ENCODE assay signal across 14 cellular contexts in genomic region chr5:132000677-132001453, GRCh38. TPM values are rescaled to one million over a fixed set of nuclear protein-coding genes. Genes with fewer than 3 reads are reported as not detected.
DNase-seq lines count a peak whose midpoint lies in the region; ATAC-seq, FAIRE-seq and TF ChIP-seq lines count a peak whose summit lies in the region.
"Had no signal": no experiment of that assay in that cellular context is flagged by ENCODE, and none has a peak within 500 bp of the region (broad histone marks: within the 10 kb centered on the region; RNA-seq: fewer than 3 reads in every experiment).

No MANE protein-coding gene starts in this region.

- peak; percentile 79 for ATAC-seq in activated T-helper 17 cell treated with anti-CD3 and anti-CD28 coated beads, Interleukin-2, amount 50 U/mL, for 72 hours (replicated peaks)
- no peak for ATAC-seq in HepG2
- no peak for ATAC-seq in GM21717 (IDR thresholded peaks at IDR 0.05; ENCODE audit: unreplicated experiment)
- no peak for ATAC-seq in GM21447 (IDR thresholded peaks at IDR 0.05; ENCODE audit: unreplicated experiment)
- no peak for ATAC-seq in HG03565 (IDR thresholded peaks at IDR 0.05; ENCODE audit: unreplicated experiment)
- ATAC-seq: esophagus mucosa, sciatic nerve had no signal

- H3K36me3 ChIP-seq in BLaER1 (no peaks in the 10 kb centered on the region), KOPT-K1 (ENCODE audit: insufficient read depth, low read length) (no peaks in the 10 kb centered on the region), HepG2 (replicated peaks in 1 of 2; ENCODE audit: control insufficient read depth in 1 of 2, insufficient read depth in 2 of 2, low read length in 2 of 2) (no peaks in the 10 kb centered on the region)

- intact Hi-C loops in HepG2 (cut with micrococcal nuclease; ENCODE audit: unreplicated experiment) = loop anchor here (5.0 kb wide), 3 partner anchors 39 to 124 kb away; no protein-coding TSS in a partner anchor

- in situ Hi-C loops in HepG2 (cut with HindIII; ENCODE audit: extremely low pct_ligation_motif_present, low pct_unique_long_range_greater_than_20kb) = loop anchor here (10.0 to 25.0 kb wide), 3 partner anchors 386 to 564 kb away; no protein-coding TSS in a partner anchor

- CTCF ChIA-PET in HepG2 (lab: Yijun Ruan, JAX; ENCODE audit: low intra/inter-chr PET ratio, low total read pairs) = no interaction called here

- H3K36me3 Mint-ChIP-seq in activated T-helper 17 cell treated with anti-CD3 and anti-CD28 coated beads, Interleukin-2, amount 50 U/mL, for 72 hours (ENCODE audit: low read depth) = no peaks in the 10 kb centered on the region
- H3K36me3 Mint-ChIP-seq: CD14-positive monocyte had no signal

- no peaks in the 10 kb centered on the region for H3K27me3 ChIP-seq in BLaER1
- no peaks in the 10 kb centered on the region for H3K27me3 ChIP-seq in HepG2 (ENCODE audit: control insufficient read depth in 1 of 2, insufficient read depth in 2 of 2, low read length in 2 of 2)

- H3K9me3 Mint-ChIP-seq in activated T-helper 17 cell treated with anti-CD3 and anti-CD28 coated beads, Interleukin-2, amount 50 U/mL, for 72 hours = no peaks in the 10 kb centered on the region
- H3K9me3 Mint-ChIP-seq: CD14-positive monocyte had no signal

- 0 out of 4 replicates have a peak, but pooled peaks of 1 of the 2 experiments have one; percentile 8 for TF ChIP-seq POLR2A in HepG2 (IDR thresholded peaks at IDR 0.05; ENCODE audit: insufficient read depth in 1 of 2, low read depth in 2 of 2, low read length in 2 of 2)

- H3K79me2 ChIP-seq in HepG2 (ENCODE audit: insufficient read depth, low read length) = no peaks in the 10 kb centered on the region

- H3K9ac ChIP-seq in BLaER1 (no peak overlapping the region), HepG2 (ENCODE audit: insufficient read depth, low read depth, low read length) (peak overlapping the region; percentile 62)
- H3K9ac ChIP-seq: KMS-11 had no signal

- peaks cover 5% of the 10 kb centered on the region; the same call in 1 of the 2 replicates for H4K20me1 ChIP-seq in BLaER1
- no peaks in the 10 kb centered on the region for H4K20me1 ChIP-seq in HepG2 (ENCODE audit: insufficient read depth, low read length)

- no peak overlapping the region for H3K4me3 ChIP-seq in BLaER1
- peak overlapping the region in 1 of 3 experiments; percentile 12; a peak in 1 of 6 replicates for H3K4me3 ChIP-seq in HepG2 (replicated peaks in 1 of 3; ENCODE audit: insufficient read depth in 1 of 3, low read depth in 2 of 3, low read length in 3 of 3)

- DNase-seq in HepG2 (ENCODE audit: low spot score) = peak; percentile 22
- no peak for DNase-seq in NAMALWA (ENCODE audit: low spot score)
- DNase-seq: midbrain, Right ventricle myocardium superior had no signal

- H3K4me3 Mint-ChIP-seq in activated T-helper 17 cell treated with anti-CD3 and anti-CD28 coated beads, Interleukin-2, amount 50 U/mL, for 72 hours = peak overlapping the region; percentile 49
- H3K4me3 Mint-ChIP-seq: CD14-positive monocyte had no signal

- TF ChIP-seq EP300 in HepG2 (IDR thresholded peaks at IDR 0.05; ENCODE audit: low read depth in 2 of 2, low read length in 2 of 2) = no peak
- TF ChIP-seq EP300 in HepG2 (CRISPR knock-in tag; IDR thresholded peaks at IDR 0.05; ENCODE audit: borderline replicate concordance) = no peak

- H2AFZ ChIP-seq in HepG2 (ENCODE audit: low read length) = no peak overlapping the region

- H3K27ac ChIP-seq in BLaER1 = peak overlapping the region; percentile 49; the same call in 1 of the 2 replicates
- H3K27ac ChIP-seq in KOPT-K1 (ENCODE audit: low read depth, low read length, poor library complexity, severe bottlenecking) = peak overlapping the region; percentile 67
- peak overlapping the region; percentile 95 for H3K27ac ChIP-seq in HepG2 (ENCODE audit: extremely low read length, insufficient read depth, low read length)
- H3K27ac ChIP-seq: KMS-11 had no signal

- H3K27me3 Mint-ChIP-seq in activated T-helper 17 cell treated with anti-CD3 and anti-CD28 coated beads, Interleukin-2, amount 50 U/mL, for 72 hours = no peaks in the 10 kb centered on the region

- 69% methylated on average over 6 of the region's 7 CpGs for WGBS in HepG2 (ENCODE audit: low lambda C conversion rate)

- no peak overlapping the region for H3K27ac Mint-ChIP-seq in activated T-helper 17 cell treated with anti-CD3 and anti-CD28 coated beads, Interleukin-2, amount 50 U/mL, for 72 hours

- TF ChIP-seq RAD21 in HepG2 (CRISPR knock-in tag; IDR thresholded peaks at IDR 0.05) = no peak

- peak overlapping the region; percentile 88 for H3K4me2 ChIP-seq in BLaER1
- H3K4me2 ChIP-seq in HepG2 (ENCODE audit: low read depth, low read length) = peak overlapping the region; percentile 72
- H3K4me2 ChIP-seq: KMS-11 had no signal

- no peak for TF ChIP-seq CTCF in HepG2 (CRISPR knock-in tag; IDR thresholded peaks at IDR 0.05)

- BruUV-seq in HepG2 (replicated peaks; lab: Mats Ljungman, UMichigan) = no TSS peak

- no peaks in the 10 kb centered on the region for H3K9me3 ChIP-seq in BLaER1
- H3K9me3 ChIP-seq in KOPT-K1 (ENCODE audit: insufficient read depth, low read length, poor library complexity, severe bottlenecking) = no peaks in the 10 kb centered on the region
- no peaks in the 10 kb centered on the region for H3K9me3 ChIP-seq in HepG2 (ENCODE audit: low read length)

- POLR2A ChIA-PET in HepG2 (lab: Yijun Ruan, JAX) = interaction anchor here (1.3 to 6.8 kb wide), 2 partner anchors 203 to 365 kb away, joined by 4 to 91 read pairs; partner anchors contain the start of gene FNIP1

- peaks cover 53% of the 10 kb centered on the region for H3K4me1 Mint-ChIP-seq in activated T-helper 17 cell treated with anti-CD3 and anti-CD28 coated beads, Interleukin-2, amount 50 U/mL, for 72 hours

- FAIRE-seq in HepG2 (lab: Jason Lieb, UNC) = peak; percentile 12

- H3K4me1 ChIP-seq in BLaER1 (peaks cover 85% of the 10 kb centered on the region), HepG2 (ENCODE audit: insufficient read depth, low read length) (peaks cover 95% of the 10 kb centered on the region)

RNA-seq across cellular contexts. Expression of gene ACSL6, which starts 10.6 kb away (rescaled TPM):
- 1 to 10 TPM; 1.4 to 6.7 TPM for total RNA-seq in activated T-helper 17 cell treated with anti-CD3 and anti-CD28 coated beads, Interleukin-2, amount 50 U/mL, for 72 hours
- total RNA-seq in HepG2 (2016; rRNA removed; fragmentation: Illumina TruSeq; extraction: Trizol) = 2.5 and 3.7 TPM in 2 replicates
- total RNA-seq in HepG2 (2016; cell fraction: cytosol; rRNA removed; fragmentation: Illumina TruSeq; extraction: Trizol; ENCODE audit: low read depth) = 0.40 and 0.71 TPM in 2 replicates
- total RNA-seq in HepG2 (2016; cell fraction: insoluble cytoplasmic fraction; rRNA removed; fragmentation: Illumina TruSeq; extraction: Trizol) = 2.5 and 3.7 TPM in 2 replicates
- 1.2 and 1.4 TPM in 2 replicates for total RNA-seq in HepG2 (2016; cell fraction: membrane; rRNA removed; fragmentation: Illumina TruSeq; extraction: Trizol)
- 7.7 and 9.1 TPM in 2 replicates for total RNA-seq in HepG2 (2016; cell fraction: nucleus; rRNA removed; fragmentation: Illumina TruSeq; extraction: Trizol)
- 3.8 and 8.3 TPM in 2 replicates for polyA plus RNA-seq in HepG2 (2011; rRNA removed)
- 1.2 and 1.9 TPM in 2 replicates for polyA plus RNA-seq in HepG2 (2011; cell fraction: cytosol; rRNA removed)
- 34.1 and 36.0 TPM in 2 replicates for polyA plus RNA-seq in HepG2 (2011; cell fraction: nucleus; rRNA removed)
- polyA plus RNA-seq in HepG2 (2012) = 2.4 and 4.2 TPM in 2 replicates
- polyA plus RNA-seq in HepG2 (2016; cell fraction: cytosol; fragmentation: Illumina TruSeq; extraction: Trizol; ENCODE audit: low read depth) = 0.34 and 0.45 TPM in 2 replicates
- polyA plus RNA-seq in HepG2 (2016; cell fraction: insoluble cytoplasmic fraction; fragmentation: Illumina TruSeq; extraction: Trizol; ENCODE audit: low read depth) = 1.7 and 2.1 TPM in 2 replicates
- 0.49 and 0.72 TPM in 2 replicates for polyA plus RNA-seq in HepG2 (2016; cell fraction: membrane; fragmentation: Illumina TruSeq; extraction: Trizol; ENCODE audit: low read depth)
- polyA plus RNA-seq in HepG2 (2016; cell fraction: nucleus; fragmentation: Illumina TruSeq; extraction: Trizol; ENCODE audit: insufficient read depth, low read depth) = 7.7 and 7.8 TPM in 2 replicates
- 0.35 and 13.5 TPM in 2 replicates for polyA minus RNA-seq in HepG2 (2011; rRNA and poly(A)+ RNA removed; ENCODE audit: low replicate concordance)
- 0.88 and 2.8 TPM in 2 replicates for polyA minus RNA-seq in HepG2 (2011; cell fraction: cytosol; rRNA and poly(A)+ RNA removed)
- polyA minus RNA-seq in HepG2 (2011; cell fraction: nucleus; rRNA and poly(A)+ RNA removed) = 11.3 and 17.3 TPM in 2 replicates

RNA-seq across cellular contexts. Expression of gene MEIKIN, which starts 55.4 kb away (rescaled TPM):
- total RNA-seq in activated T-helper 17 cell treated with anti-CD3 and anti-CD28 coated beads, Interleukin-2, amount 50 U/mL, for 72 hours = not detected
- total RNA-seq in HepG2 (2016; rRNA removed; fragmentation: Illumina TruSeq; extraction: Trizol) = not detected in 2 replicates
- total RNA-seq in HepG2 (2016; cell fraction: cytosol; rRNA removed; fragmentation: Illumina TruSeq; extraction: Trizol; ENCODE audit: low read depth) = not detected in 2 replicates
- total RNA-seq in HepG2 (2016; cell fraction: insoluble cytoplasmic fraction; rRNA removed; fragmentation: Illumina TruSeq; extraction: Trizol) = not detected in 2 replicates
- total RNA-seq in HepG2 (2016; cell fraction: membrane; rRNA removed; fragmentation: Illumina TruSeq; extraction: Trizol) = not detected in 2 replicates
- total RNA-seq in HepG2 (2016; cell fraction: nucleus; rRNA removed; fragmentation: Illumina TruSeq; extraction: Trizol) = not detected in 2 replicates
- polyA plus RNA-seq in HepG2 (2011; rRNA removed) = not detected in 2 replicates
- polyA plus RNA-seq in HepG2 (2011; cell fraction: cytosol; rRNA removed) = not detected in 2 replicates
- polyA plus RNA-seq in HepG2 (2011; cell fraction: nucleus; rRNA removed) = not detected in 2 replicates
- polyA plus RNA-seq in HepG2 (2012) = not detected in 2 replicates
- not detected in 2 replicates for polyA plus RNA-seq in HepG2 (2016; cell fraction: cytosol; fragmentation: Illumina TruSeq; extraction: Trizol; ENCODE audit: low read depth)
- not detected in 2 replicates for polyA plus RNA-seq in HepG2 (2016; cell fraction: insoluble cytoplasmic fraction; fragmentation: Illumina TruSeq; extraction: Trizol; ENCODE audit: low read depth)
- polyA plus RNA-seq in HepG2 (2016; cell fraction: membrane; fragmentation: Illumina TruSeq; extraction: Trizol; ENCODE audit: low read depth) = not detected in 2 replicates
- not detected in 2 replicates for polyA plus RNA-seq in HepG2 (2016; cell fraction: nucleus; fragmentation: Illumina TruSeq; extraction: Trizol; ENCODE audit: insufficient read depth, low read depth)
- polyA minus RNA-seq in HepG2 (2011; rRNA and poly(A)+ RNA removed; ENCODE audit: low replicate concordance) = not detected in 2 replicates
- not detected in 2 replicates for polyA minus RNA-seq in HepG2 (2011; cell fraction: cytosol; rRNA and poly(A)+ RNA removed)
- not detected in 2 replicates for polyA minus RNA-seq in HepG2 (2011; cell fraction: nucleus; rRNA and poly(A)+ RNA removed)
- total RNA-seq: esophagus mucosa, Right ventricle myocardium superior, sciatic nerve had no signal

RNA-seq across cellular contexts. Expression of gene IL3, which starts 59.6 kb away (rescaled TPM):
- 1 to 10 TPM in 1 of 2 donors, under 1 TPM in 1; 0.32 to 9.0 TPM for total RNA-seq in activated T-helper 17 cell treated with anti-CD3 and anti-CD28 coated beads, Interleukin-2, amount 50 U/mL, for 72 hours
- total RNA-seq in HepG2 (2016; rRNA removed; fragmentation: Illumina TruSeq; extraction: Trizol) = not detected in 2 replicates
- not detected in 2 replicates for total RNA-seq in HepG2 (2016; cell fraction: cytosol; rRNA removed; fragmentation: Illumina TruSeq; extraction: Trizol; ENCODE audit: low read depth)
- not detected in 2 replicates for total RNA-seq in HepG2 (2016; cell fraction: insoluble cytoplasmic fraction; rRNA removed; fragmentation: Illumina TruSeq; extraction: Trizol)
- not detected in 2 replicates for total RNA-seq in HepG2 (2016; cell fraction: membrane; rRNA removed; fragmentation: Illumina TruSeq; extraction: Trizol)
- not detected in 2 replicates for total RNA-seq in HepG2 (2016; cell fraction: nucleus; rRNA removed; fragmentation: Illumina TruSeq; extraction: Trizol)
- not detected in 2 replicates for polyA plus RNA-seq in HepG2 (2011; rRNA removed)
- not detected in 2 replicates for polyA plus RNA-seq in HepG2 (2011; cell fraction: cytosol; rRNA removed)
- not detected in 2 replicates for polyA plus RNA-seq in HepG2 (2011; cell fraction: nucleus; rRNA removed)
- not detected in 2 replicates for polyA plus RNA-seq in HepG2 (2012)
- polyA plus RNA-seq in HepG2 (2016; cell fraction: cytosol; fragmentation: Illumina TruSeq; extraction: Trizol; ENCODE audit: low read depth) = not detected in 2 replicates
- not detected in 2 replicates for polyA plus RNA-seq in HepG2 (2016; cell fraction: insoluble cytoplasmic fraction; fragmentation: Illumina TruSeq; extraction: Trizol; ENCODE audit: low read depth)
- not detected in 2 replicates for polyA plus RNA-seq in HepG2 (2016; cell fraction: membrane; fragmentation: Illumina TruSeq; extraction: Trizol; ENCODE audit: low read depth)
- not detected in 2 replicates for polyA plus RNA-seq in HepG2 (2016; cell fraction: nucleus; fragmentation: Illumina TruSeq; extraction: Trizol; ENCODE audit: insufficient read depth, low read depth)
- polyA minus RNA-seq in HepG2 (2011; rRNA and poly(A)+ RNA removed; ENCODE audit: low replicate concordance) = not detected in 2 replicates
- not detected in 2 replicates for polyA minus RNA-seq in HepG2 (2011; cell fraction: cytosol; rRNA and poly(A)+ RNA removed)
- polyA minus RNA-seq in HepG2 (2011; cell fraction: nucleus; rRNA and poly(A)+ RNA removed) = not detected in 2 replicates
- total RNA-seq: esophagus mucosa, Right ventricle myocardium superior, sciatic nerve had no signal
- polyA plus RNA-seq: CD14-positive monocyte had no signal
